ENCODE assay signal across 12 cellular contexts in genomic region chr12:46124132-46124847, GRCh38.
DNase-seq lines count a peak whose midpoint lies in the region; ATAC-seq, FAIRE-seq and TF ChIP-seq lines count a peak whose summit lies in the region.
"Had no signal": no experiment of that assay in that cellular context is flagged by ENCODE, and none has a peak within 500 bp of the region (broad histone marks: within the 10 kb centered on the region; RNA-seq: fewer than 3 reads in every experiment).

No MANE protein-coding gene starts in this region.

- FAIRE-seq in astrocyte (lab: Jason Lieb, UNC) (no peak), HepG2 (lab: Jason Lieb, UNC) (no peak)

- peak overlapping the region; percentile 70 for H3K4me2 ChIP-seq in astrocyte (ENCODE audit: low read length)
- H3K4me2 ChIP-seq in HepG2 (ENCODE audit: low read depth, low read length), result peak overlapping the region; percentile 23; the same call in 1 of the 2 replicates

- BruUV-seq in HepG2 (replicated peaks; lab: Mats Ljungman, UMichigan), result no TSS peak

- POLR2A ChIA-PET in HepG2 (lab: Yijun Ruan, JAX), result interaction anchor here (0.7 kb wide), 1 partner anchor 133 kb away, joined by 3 read pairs; no protein-coding TSS in a partner anchor
- POLR2A ChIA-PET in T-cell (lab: Charles Lee), result interaction anchor here in 1 of 2 donors (0.6 to 0.8 kb wide), 3 partner anchors 437 to 1497 kb away, joined by 3 read pairs; no protein-coding TSS in a partner anchor

- no peak for TF ChIP-seq RAD21 in HepG2 (CRISPR knock-in tag; IDR thresholded peaks at IDR 0.05)

- TF ChIP-seq EP300 in HepG2 (IDR thresholded peaks at IDR 0.05; ENCODE audit: low read depth in 2 of 2, low read length in 2 of 2) (no peak), HepG2 (CRISPR knock-in tag; IDR thresholded peaks at IDR 0.05; ENCODE audit: borderline replicate concordance) (no peak)

- H3K27ac ChIP-seq in astrocyte (ENCODE audit: low read depth, low read length) (no peak overlapping the region), HepG2 (ENCODE audit: extremely low read length, insufficient read depth, low read length) (no peak overlapping the region)
- H3K27ac ChIP-seq: heart right ventricle had no signal

- no peak for TF ChIP-seq POLR2A in HepG2 (IDR thresholded peaks at IDR 0.05; ENCODE audit: insufficient read depth in 1 of 2, low read depth in 2 of 2, low read length in 2 of 2)

- in situ Hi-C loops in HepG2 (cut with HindIII; ENCODE audit: extremely low pct_ligation_motif_present, low pct_unique_long_range_greater_than_20kb), result no loop called here

- DNase-seq in EH (ENCODE audit: low read depth) (peak; percentile 21), astrocyte (ENCODE audit: low read depth) (no peak), HepG2 (ENCODE audit: low spot score) (no peak), T-cell (no peak), NCI-H510A treated with DMSO at 0.1 percent for 48 hours (lab: John Stamatoyannopoulos, UW) (no peak)
- DNase-seq in stimulated activated CD4-positive, alpha-beta T cell treated with anti-CD3 and anti-CD28 coated beads, Interleukin-4, amount 100 ng/mL, for 4 hours, result no peak
- no peak for DNase-seq in activated T-cell treated with anti-CD3 and anti-CD28 coated beads, Interleukin-2, amount 50 U/mL, for 24 hours
- DNase-seq: aorta had no signal

- ATAC-seq in HG03342 (IDR thresholded peaks at IDR 0.05; ENCODE audit: unreplicated experiment) (peak; percentile 13), HepG2 (peak; percentile 38), T-cell (replicated peaks in 1 of 4) (no peak)

- no peaks in the 10 kb centered on the region for H4K20me1 ChIP-seq in astrocyte (ENCODE audit: insufficient read depth, low read length)
- H4K20me1 ChIP-seq in HepG2 (ENCODE audit: insufficient read depth, low read length), result no peaks in the 10 kb centered on the region

- H3K9ac ChIP-seq in astrocyte (ENCODE audit: low read length) (no peak overlapping the region), HepG2 (ENCODE audit: insufficient read depth, low read depth, low read length) (no peak overlapping the region)

- H3K4me3 Mint-ChIP-seq in astrocyte (ENCODE audit: unreplicated experiment) (no peak overlapping the region), T-cell (no peak overlapping the region)
- no peak overlapping the region for H3K4me3 Mint-ChIP-seq in activated T-cell treated with anti-CD3 and anti-CD28 coated beads, Interleukin-2, amount 50 U/mL, for 24 hours

- peaks cover 3% of the 10 kb centered on the region for H3K4me1 Mint-ChIP-seq in astrocyte (ENCODE audit: low read depth, unreplicated experiment)
- H3K4me1 Mint-ChIP-seq in activated T-cell treated with anti-CD3 and anti-CD28 coated beads, Interleukin-2, amount 50 U/mL, for 24 hours (ENCODE audit: low read depth), result peaks cover 3% of the 10 kb centered on the region
- H3K4me1 Mint-ChIP-seq in T-cell, result peaks cover 2 to 7% (median 3%) of the 10 kb centered on the region in 3 donors

- H3K27me3 Mint-ChIP-seq in astrocyte (ENCODE audit: low read depth, unreplicated experiment) (no peaks in the 10 kb centered on the region), T-cell (peaks cover 3 to 14% of the 10 kb centered on the region in 2 donors)
- H3K27me3 Mint-ChIP-seq in activated T-cell treated with anti-CD3 and anti-CD28 coated beads, Interleukin-2, amount 50 U/mL, for 24 hours, result peaks cover 7% of the 10 kb centered on the region

- WGBS in HepG2 (ENCODE audit: low lambda C conversion rate), result under 1% methylated on average over 5 of the region's 5 CpGs

- H2AFZ ChIP-seq in astrocyte (ENCODE audit: low read depth, low read length) (no peak overlapping the region), HepG2 (ENCODE audit: low read length) (no peak overlapping the region)

- intact Hi-C loops in HepG2 (cut with micrococcal nuclease; ENCODE audit: unreplicated experiment), result no loop called here

- H3K36me3 Mint-ChIP-seq in astrocyte (ENCODE audit: low read depth, unreplicated experiment), result no peaks in the 10 kb centered on the region
- H3K36me3 Mint-ChIP-seq in activated T-cell treated with anti-CD3 and anti-CD28 coated beads, Interleukin-2, amount 50 U/mL, for 24 hours (ENCODE audit: low read depth), result no peaks in the 10 kb centered on the region
- no peaks in the 10 kb centered on the region for H3K36me3 Mint-ChIP-seq in T-cell

- H3K36me3 ChIP-seq in astrocyte (ENCODE audit: insufficient read depth, low read length) (no peaks in the 10 kb centered on the region), HepG2 (replicated peaks in 1 of 2; ENCODE audit: control insufficient read depth in 1 of 2, insufficient read depth in 2 of 2, low read length in 2 of 2) (no peaks in the 10 kb centered on the region)
- H3K36me3 ChIP-seq: heart right ventricle had no signal

- CTCF ChIA-PET in HepG2 (lab: Yijun Ruan, JAX; ENCODE audit: low intra/inter-chr PET ratio, low total read pairs), result interaction anchor here (1.4 kb wide), 1 partner anchor 179 kb away, joined by 5 read pairs; no protein-coding TSS in a partner anchor
- CTCF ChIA-PET in T-cell (lab: Charles Lee), result interaction anchor here (0.5 to 3.3 kb wide), 47 partner anchors 9 to 1276 kb away, joined by 3 to 34 read pairs (median 4); partner anchors contain the start of genes SCAF11 (in 1 of the 2) and SLC38A1 (in 1 of the 2)

- TF ChIP-seq CTCF in astrocyte (IDR thresholded peaks at IDR 0.05; ENCODE audit: insufficient read depth, low read depth, low read length) (no peak), HepG2 (CRISPR knock-in tag; IDR thresholded peaks at IDR 0.05) (no peak)

- peaks cover 6% of the 10 kb centered on the region for H3K4me1 ChIP-seq in astrocyte (ENCODE audit: insufficient read depth, low read length)
- H3K4me1 ChIP-seq in HepG2 (ENCODE audit: insufficient read depth, low read length), result peaks cover 15% of the 10 kb centered on the region

- no peaks in the 10 kb centered on the region for H3K9me3 ChIP-seq in astrocyte (ENCODE audit: insufficient read depth, low read depth, low read length)
- no peaks in the 10 kb centered on the region for H3K9me3 ChIP-seq in HepG2 (ENCODE audit: low read length)
- H3K9me3 ChIP-seq: heart right ventricle had no signal

- no peaks in the 10 kb centered on the region for H3K9me3 Mint-ChIP-seq in astrocyte (ENCODE audit: unreplicated experiment)
- H3K9me3 Mint-ChIP-seq in activated T-cell treated with anti-CD3 and anti-CD28 coated beads, Interleukin-2, amount 50 U/mL, for 24 hours, result no peaks in the 10 kb centered on the region
- no peaks in the 10 kb centered on the region for H3K9me3 Mint-ChIP-seq in T-cell
- H3K9me3 Mint-ChIP-seq: effector memory CD8-positive, alpha-beta T cell had no signal

- H3K79me2 ChIP-seq in astrocyte (ENCODE audit: insufficient read depth, low read length) (no peaks in the 10 kb centered on the region), HepG2 (ENCODE audit: insufficient read depth, low read length) (no peaks in the 10 kb centered on the region)

- H3K4me3 ChIP-seq in astrocyte (ENCODE audit: insufficient read depth, low read depth, low read length) (no peak overlapping the region), HepG2 (replicated peaks in 1 of 3; ENCODE audit: insufficient read depth in 1 of 3, low read depth in 2 of 3, low read length in 3 of 3) (no peak overlapping the region; a peak in 1 of 6 replicates)
- H3K4me3 ChIP-seq: heart right ventricle, lung had no signal

- H3K27ac Mint-ChIP-seq in astrocyte (ENCODE audit: unreplicated experiment) (no peak overlapping the region), T-cell (no peak overlapping the region)
- no peak overlapping the region for H3K27ac Mint-ChIP-seq in activated T-cell treated with anti-CD3 and anti-CD28 coated beads, Interleukin-2, amount 50 U/mL, for 24 hours

- peaks cover 15% of the 10 kb centered on the region for H3K27me3 ChIP-seq in astrocyte (ENCODE audit: insufficient read depth, low read length)
- peaks cover 0 to 10% of the 10 kb centered on the region in 2 experiments; a peak in 1 of 5 replicates for H3K27me3 ChIP-seq in HepG2 (ENCODE audit: control insufficient read depth in 1 of 2, insufficient read depth in 2 of 2, low read length in 2 of 2)
- H3K27me3 ChIP-seq: heart right ventricle had no signal

TF ChIP-seq in HepG2, 621 proteins besides CTCF, POLR2A, EP300 and RAD21:
- TF ChIP-seq, protein P1, sequence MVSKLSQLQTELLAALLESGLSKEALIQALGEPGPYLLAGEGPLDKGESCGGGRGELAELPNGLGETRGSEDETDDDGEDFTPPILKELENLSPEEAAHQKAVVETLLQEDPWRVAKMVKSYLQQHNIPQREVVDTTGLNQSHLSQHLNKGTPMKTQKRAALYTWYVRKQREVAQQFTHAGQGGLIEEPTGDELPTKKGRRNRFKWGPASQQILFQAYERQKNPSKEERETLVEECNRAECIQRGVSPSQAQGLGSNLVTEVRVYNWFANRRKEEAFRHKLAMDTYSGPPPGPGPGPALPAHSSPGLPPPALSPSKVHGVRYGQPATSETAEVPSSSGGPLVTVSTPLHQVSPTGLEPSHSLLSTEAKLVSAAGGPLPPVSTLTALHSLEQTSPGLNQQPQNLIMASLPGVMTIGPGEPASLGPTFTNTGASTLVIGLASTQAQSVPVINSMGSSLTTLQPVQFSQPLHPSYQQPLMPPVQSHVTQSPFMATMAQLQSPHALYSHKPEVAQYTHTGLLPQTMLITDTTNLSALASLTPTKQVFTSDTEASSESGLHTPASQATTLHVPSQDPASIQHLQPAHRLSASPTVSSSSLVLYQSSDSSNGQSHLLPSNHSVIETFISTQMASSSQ (IDR thresholded peaks at IDR 0.05; ENCODE audit: low read depth), result 0 out of 2 replicates have a peak, but pooled peaks have one; percentile 20
- TF ChIP-seq, protein P1 (CRISPR knock-in tag; IDR thresholded peaks at IDR 0.05; ENCODE audit: borderline replicate concordance), result no peak
- no peak for TF ChIP-seq TOE1 (CRISPR knock-in tag; IDR thresholded peaks at IDR 0.05)

Comparison
In these comparisons a context has a peak if more than half of its experiments do, and no peak if none do; other contexts are left out.
1. ATAC-seq: peak in HG03342 (single experiment) and HepG2 (single experiment); none in T-cell (0 of 4).